1 cellular context compared by ENCODE assay signal in genomic region chr7:155207335-155208002, GRCh38.
A peak's percentile ranks its signal among the peaks of the same experiment; 100 is the strongest.
TF ChIP-seq lines count a peak whose summit lies in the region.

No MANE protein-coding gene starts in this region.

TF ChIP-seq in HEK293, 187 proteins besides CTCF, POLR2A, EP300 and RAD21 (continued from another document):
- TF ChIP-seq, protein P1, sequence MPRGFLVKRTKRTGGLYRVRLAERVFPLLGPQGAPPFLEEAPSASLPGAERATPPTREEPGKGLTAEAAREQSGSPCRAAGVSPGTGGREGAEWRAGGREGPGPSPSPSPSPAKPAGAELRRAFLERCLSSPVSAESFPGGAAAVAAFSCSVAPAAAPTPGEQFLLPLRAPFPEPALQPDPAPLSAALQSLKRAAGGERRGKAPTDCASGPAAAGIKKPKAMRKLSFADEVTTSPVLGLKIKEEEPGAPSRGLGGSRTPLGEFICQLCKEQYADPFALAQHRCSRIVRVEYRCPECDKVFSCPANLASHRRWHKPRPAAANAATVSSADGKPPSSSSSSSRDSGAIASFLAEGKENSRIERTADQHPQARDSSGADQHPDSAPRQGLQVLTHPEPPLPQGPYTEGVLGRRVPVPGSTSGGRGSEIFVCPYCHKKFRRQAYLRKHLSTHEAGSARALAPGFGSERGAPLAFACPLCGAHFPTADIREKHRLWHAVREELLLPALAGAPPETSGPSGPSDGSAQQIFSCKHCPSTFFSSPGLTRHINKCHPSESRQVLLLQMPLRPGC (tag by site-specific recombination; IDR thresholded peaks at IDR 0.05) = peak; percentile 77
- TF ChIP-seq ZBTB48 (tag by site-specific recombination; IDR thresholded peaks at IDR 0.05) (no peak), ZNF10 (tag by site-specific recombination; IDR thresholded peaks at IDR 0.05) (no peak), ZNF350 (tag by site-specific recombination; IDR thresholded peaks at IDR 0.05) (no peak), ZFHX2 (tag by site-specific recombination; conservative IDR thresholded peaks at IDR 0.05) (peak; percentile 95), KLF9 (tag by site-specific recombination; IDR thresholded peaks at IDR 0.05; ENCODE audit: low read depth) (peak; percentile 18; the same call in 1 of the 2 replicates), ZBTB7A (tag by site-specific recombination; IDR thresholded peaks at IDR 0.05; ENCODE audit: low read depth) (no peak), ZNF18 (tag by site-specific recombination; IDR thresholded peaks at IDR 0.05) (peak; percentile 52; the same call in 1 of the 2 replicates)
- TF ChIP-seq, protein P2, sequence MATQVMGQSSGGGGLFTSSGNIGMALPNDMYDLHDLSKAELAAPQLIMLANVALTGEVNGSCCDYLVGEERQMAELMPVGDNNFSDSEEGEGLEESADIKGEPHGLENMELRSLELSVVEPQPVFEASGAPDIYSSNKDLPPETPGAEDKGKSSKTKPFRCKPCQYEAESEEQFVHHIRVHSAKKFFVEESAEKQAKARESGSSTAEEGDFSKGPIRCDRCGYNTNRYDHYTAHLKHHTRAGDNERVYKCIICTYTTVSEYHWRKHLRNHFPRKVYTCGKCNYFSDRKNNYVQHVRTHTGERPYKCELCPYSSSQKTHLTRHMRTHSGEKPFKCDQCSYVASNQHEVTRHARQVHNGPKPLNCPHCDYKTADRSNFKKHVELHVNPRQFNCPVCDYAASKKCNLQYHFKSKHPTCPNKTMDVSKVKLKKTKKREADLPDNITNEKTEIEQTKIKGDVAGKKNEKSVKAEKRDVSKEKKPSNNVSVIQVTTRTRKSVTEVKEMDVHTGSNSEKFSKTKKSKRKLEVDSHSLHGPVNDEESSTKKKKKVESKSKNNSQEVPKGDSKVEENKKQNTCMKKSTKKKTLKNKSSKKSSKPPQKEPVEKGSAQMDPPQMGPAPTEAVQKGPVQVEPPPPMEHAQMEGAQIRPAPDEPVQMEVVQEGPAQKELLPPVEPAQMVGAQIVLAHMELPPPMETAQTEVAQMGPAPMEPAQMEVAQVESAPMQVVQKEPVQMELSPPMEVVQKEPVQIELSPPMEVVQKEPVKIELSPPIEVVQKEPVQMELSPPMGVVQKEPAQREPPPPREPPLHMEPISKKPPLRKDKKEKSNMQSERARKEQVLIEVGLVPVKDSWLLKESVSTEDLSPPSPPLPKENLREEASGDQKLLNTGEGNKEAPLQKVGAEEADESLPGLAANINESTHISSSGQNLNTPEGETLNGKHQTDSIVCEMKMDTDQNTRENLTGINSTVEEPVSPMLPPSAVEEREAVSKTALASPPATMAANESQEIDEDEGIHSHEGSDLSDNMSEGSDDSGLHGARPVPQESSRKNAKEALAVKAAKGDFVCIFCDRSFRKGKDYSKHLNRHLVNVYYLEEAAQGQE (tag by site-specific recombination; IDR thresholded peaks at IDR 0.05) = peak; percentile 96
